30 cellular contexts compared by ENCODE assay signal in the genomic region with DNA sequence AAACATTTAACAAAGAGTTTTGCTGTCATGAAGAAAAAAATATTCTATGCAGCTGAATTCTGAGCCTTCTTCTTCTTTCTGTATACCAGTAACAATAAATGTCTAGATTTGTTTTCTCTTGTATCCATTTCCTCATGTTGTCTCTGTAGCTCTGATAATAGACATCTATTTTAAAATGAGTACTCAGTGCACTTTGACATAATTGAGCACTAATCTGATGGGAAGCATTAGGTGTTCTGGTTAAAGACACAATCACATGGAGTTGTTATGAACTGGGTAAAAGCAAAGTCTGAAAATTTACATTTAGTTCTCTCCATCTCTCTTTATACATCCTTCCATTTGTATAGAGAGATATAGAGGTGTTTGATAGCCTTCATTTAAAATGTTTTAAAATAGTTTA.
"Had no signal": no experiment of that assay in that cellular context is flagged by ENCODE, and none has a peak within 500 bp of the region (broad histone marks: within the 10 kb centered on the region; RNA-seq: fewer than 3 reads in every experiment).

No MANE protein-coding gene starts in this region.

- H3K27ac ChIP-seq: adrenal gland, body of pancreas, esophagus muscularis mucosa, foreskin keratinocyte, gastrocnemius medialis, heart left ventricle had no signal

- H3K4me1 ChIP-seq: adrenal gland, body of pancreas, foreskin keratinocyte, gastrocnemius medialis, heart left ventricle had no signal

- H3K4me3 ChIP-seq: adrenal gland, body of pancreas, esophagus muscularis mucosa, gastrocnemius medialis, heart left ventricle had no signal

- H3K36me3 ChIP-seq: adrenal gland, esophagus muscularis mucosa, gastrocnemius medialis, heart left ventricle had no signal

- DNase-seq: activated CD4-positive, alpha-beta memory T cell treated with anti-CD3 and anti-CD28 coated beads for 36 hours; activated CD4-positive, alpha-beta T cell treated with anti-CD3 and anti-CD28 coated beads for 36 hours; activated CD4-positive, alpha-beta T cell treated with anti-CD3 and anti-CD28 coated beads, Interleukin-2, amount 10 ng/mL, durations not matched to agents 24 days and 14 days; activated CD4-positive, CD25-positive, alpha-beta regulatory T cell; activated CD4-positive, CD25-positive, alpha-beta regulatory T cell treated with anti-CD3 and anti-CD28 coated beads, Interleukin-2, amount 50 U/mL, for 72 hours; activated CD8-positive, alpha-beta memory T cell treated with anti-CD3 and anti-CD28 coated beads, Interleukin-2, amount 10 ng/mL, durations not matched to agents 7 days and 5 days; activated CD8-positive, alpha-beta memory T cell treated with anti-CD3 and anti-CD28 coated beads, Interleukin-2, amount 50 U/mL, for 4 hours; activated CD8-positive, alpha-beta T cell treated with anti-CD3 and anti-CD28 coated beads, Interleukin-2, amount 10 ng/mL, durations not matched to agents 7 days and 5 days; activated effector memory CD4-positive, alpha-beta T cell treated with anti-CD3 and anti-CD28 coated beads, Interleukin-2, amount 50 U/mL, for 16 hours; activated naive CD4-positive, alpha-beta T cell treated with anti-CD3 and anti-CD28 coated beads for 36 hours; activated naive CD8-positive, alpha-beta T cell treated with anti-CD3 and anti-CD28 coated beads for 36 hours; activated naive CD8-positive, alpha-beta T cell treated with anti-CD3 and anti-CD28 coated beads, Interleukin-2, amount 50 U/mL, for 24 hours; activated T-cell treated with anti-CD3 and anti-CD28 coated beads, Interleukin-2, amount 50 U/mL, for 1 hour; activated T-cell treated with anti-CD3 and anti-CD28 coated beads, Interleukin-2, amount 50 U/mL, for 48 hours; adrenal gland; amygdala; aorta; body of pancreas; caudate nucleus; cortex of kidney; dermis blood vessel endothelial cell; effector CD4-positive, alpha-beta T cell; effector memory CD8-positive, alpha-beta T cell; erythroblast; foreskin keratinocyte; gastrocnemius medialis; glutamatergic neuron; heart left ventricle; T-helper 2 cell had no signal

- H3K9me3 ChIP-seq: adrenal gland, body of pancreas, esophagus muscularis mucosa, gastrocnemius medialis had no signal

- H3K27me3 ChIP-seq: adrenal gland, body of pancreas, esophagus muscularis mucosa, foreskin keratinocyte, gastrocnemius medialis, heart left ventricle had no signal

- ATAC-seq: activated CD4-positive, alpha-beta T cell treated with anti-CD3 and anti-CD28 coated beads for 36 hours; activated CD8-positive, alpha-beta memory T cell treated with anti-CD3 and anti-CD28 coated beads, Interleukin-2, amount 10 ng/mL, durations not matched to agents 7 days and 5 days; activated CD8-positive, alpha-beta T cell treated with anti-CD3 and anti-CD28 coated beads, Interleukin-2, amount 10 ng/mL, durations not matched to agents 7 days and 5 days; activated naive CD8-positive, alpha-beta T cell treated with anti-CD3 and anti-CD28 coated beads, Interleukin-2, amount 50 U/mL, for 24 hours; body of pancreas; effector memory CD8-positive, alpha-beta T cell; foreskin keratinocyte; gastrocnemius medialis had no signal
